8 cellular contexts compared by ENCODE assay signal in the genomic region with DNA sequence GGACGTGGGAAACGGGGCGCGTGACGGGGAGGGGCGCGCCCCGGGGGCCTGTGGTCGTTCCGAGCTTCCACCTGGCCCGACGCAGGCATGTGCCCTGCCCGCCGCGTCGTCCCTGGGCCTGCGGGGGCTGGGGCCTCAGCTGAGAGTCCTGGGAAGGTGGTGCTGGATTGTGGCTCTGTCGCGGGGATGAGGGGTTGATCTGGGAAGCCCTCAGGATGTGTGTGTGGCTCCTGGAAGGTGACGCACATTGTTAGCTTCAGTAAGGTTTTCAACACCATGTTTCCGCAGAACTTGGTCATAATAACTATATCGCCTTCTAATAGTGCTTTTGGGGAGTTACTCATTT.
A peak's percentile ranks its signal among the peaks of the same experiment; 100 is the strongest.
DNase-seq lines count a peak whose midpoint lies in the region; ATAC-seq, FAIRE-seq and TF ChIP-seq lines count a peak whose summit lies in the region.

No MANE protein-coding gene starts in this region.

- peak overlapping the region; percentile 68 to 86 for H3K9ac ChIP-seq in mucosa of rectum (ENCODE audit: low read depth in 1 of 2, low read length in 2 of 2)

- WGBS in ectodermal cell, 2 experiments: 68 to 69% methylated on average over 22 of the region's 22 CpGs

- peak; percentile 26 for ATAC-seq in GM21723 (IDR thresholded peaks at IDR 0.05; ENCODE audit: unreplicated experiment)

- FAIRE-seq in H54 (lab: Jason Lieb, UNC): no peak

- no peaks in the 10 kb centered on the region for H3K36me3 ChIP-seq in ectodermal cell (ENCODE audit: control insufficient read depth, insufficient read depth, low read length)
- no peaks in the 10 kb centered on the region for H3K36me3 ChIP-seq in mucosa of rectum (ENCODE audit: control insufficient read depth in 2 of 2, insufficient read depth in 2 of 2, low read length in 2 of 2)

- no peaks in the 10 kb centered on the region for H3K9me3 ChIP-seq in ectodermal cell (ENCODE audit: control insufficient read depth, low read length)
- no peaks in the 10 kb centered on the region for H3K9me3 ChIP-seq in mucosa of rectum (ENCODE audit: control insufficient read depth in 2 of 2, low read length in 2 of 2)

- TF ChIP-seq POLR2A in H54 (IDR thresholded peaks at IDR 0.05; ENCODE audit: low read depth, low read length): no peak

- DNase-seq in Daoy (ENCODE audit: low read depth) (peak; percentile 50), NCI-H748 (lab: John Stamatoyannopoulos, UW; ENCODE audit: unreplicated experiment) (peak; percentile 84), H54 (ENCODE audit: insufficient read length, low spot score) (no peak), NCI-H2107 (lab: John Stamatoyannopoulos, UW) (no peak), 8988T (no peak)

- H3K27ac ChIP-seq in ectodermal cell (ENCODE audit: insufficient read depth, low read depth, low read length, poor library complexity, severe bottlenecking) (no peak overlapping the region), mucosa of rectum (ENCODE audit: low read depth in 2 of 2, low read length in 2 of 2) (peak overlapping the region; percentile 63)

- H3K27me3 ChIP-seq in ectodermal cell (ENCODE audit: control insufficient read depth, insufficient read depth, low read length, poor library complexity, severe bottlenecking) (no peaks in the 10 kb centered on the region), mucosa of rectum (ENCODE audit: control insufficient read depth in 2 of 2, insufficient read depth in 2 of 2, low read length in 2 of 2) (no peaks in the 10 kb centered on the region)

- H3K4me3 ChIP-seq in ectodermal cell (ENCODE audit: insufficient read depth, low read depth, low read length) (peak overlapping the region; percentile 42), mucosa of rectum (ENCODE audit: low read length in 2 of 2) (peak overlapping the region; percentile 73 to 92)

- no peaks in the 10 kb centered on the region for H3K4me1 ChIP-seq in ectodermal cell (ENCODE audit: control insufficient read depth, insufficient read depth, low read length)
- H3K4me1 ChIP-seq in mucosa of rectum (ENCODE audit: control insufficient read depth in 2 of 2, insufficient read depth in 2 of 2, low read length in 2 of 2): peaks cover 8 to 13% of the 10 kb centered on the region in 2 donors

Comparison
In these comparisons a context has a peak if more than half of its experiments do, and no peak if none do; other contexts are left out.
1. DNase-seq: peak in Daoy (single experiment) and NCI-H748 (single experiment); none in H54 (single experiment), NCI-H2107 (single experiment) and 8988T (single experiment).